In genomic region chr6:106046854-106047200, GRCh38 we compare ENCODE assay signal across 22 cellular contexts.
"Had no signal": no experiment of that assay in that cellular context is flagged by ENCODE, and none has a peak within 500 bp of the region (broad histone marks: within the 10 kb centered on the region; RNA-seq: fewer than 3 reads in every experiment).

No MANE protein-coding gene starts in this region.

- H3K27me3 ChIP-seq: SJSA1 had no signal

- H3K4me1 ChIP-seq: SJSA1 had no signal

- H3K9ac ChIP-seq: KMS-11 had no signal

- FAIRE-seq: RCC 7860 had no signal

- H3K4me2 ChIP-seq: KMS-11 had no signal

- H3K27ac ChIP-seq: KMS-11, SJSA1, SK-N-MC had no signal

- H3K4me3 ChIP-seq: SJSA1, SK-N-MC had no signal

- H3K36me3 ChIP-seq: SJSA1 had no signal

- H3K9me3 ChIP-seq: SJSA1 had no signal

- DNase-seq: Kasumi-1, MM.1S, MV-4-11, NCI-H1048, NCI-H1417 treated with DMSO at 0.1 percent for 48 hours, NCI-H146, NCI-H1694 treated with DMSO at 0.1 percent for 48 hours, NCI-H1930, NCI-H2081, NCI-H2171, NCI-H226, NCI-H446, NCI-H510A, NCI-H524 treated with DMSO at 0.1 percent for 48 hours, NCI-H774, Right ventricle myocardium superior, RPMI8226, SIG-M5 had no signal
